10 cellular contexts compared by ENCODE assay signal in the genomic region with DNA sequence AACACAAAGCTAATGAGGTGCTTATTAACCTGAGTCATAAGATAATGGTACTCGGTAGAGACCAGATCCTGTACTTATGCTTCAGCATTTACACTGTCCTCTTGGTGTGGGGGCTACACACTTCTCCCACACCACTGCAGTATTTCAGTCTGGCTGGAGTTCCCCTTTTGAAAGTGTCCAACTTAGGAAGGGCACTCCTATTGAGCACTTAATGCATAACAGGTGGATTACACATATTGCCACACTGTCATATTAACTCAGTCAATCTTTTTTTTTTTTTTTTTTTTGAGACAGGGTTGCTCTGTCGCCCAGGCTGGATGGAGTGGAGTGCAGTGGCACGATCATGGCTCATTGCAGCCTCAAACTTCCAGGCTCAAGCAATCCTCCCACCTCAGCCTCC. TPM values are rescaled to one million over a fixed set of nuclear protein-coding genes. Genes with fewer than 3 reads are reported as not detected.
DNase-seq lines count a peak whose midpoint lies in the region; ATAC-seq and TF ChIP-seq lines count a peak whose summit lies in the region.
"Had no signal": no experiment of that assay in that cellular context is flagged by ENCODE, and none has a peak within 500 bp of the region (broad histone marks: within the 10 kb centered on the region; RNA-seq: fewer than 3 reads in every experiment).

No MANE protein-coding gene starts in this region.

- whole genome bisulfite sequencing in hepatocyte (ENCODE audit: low lambda C conversion rate, missing lambda C conversion rate) = 80% methylated on average over 3 of the region's 3 CpGs

- H4K20me1 ChIP-seq in hepatocyte (ENCODE audit: insufficient read depth, poor library complexity, severe bottlenecking) = no peaks in the 10 kb centered on the region

- ATAC-seq in SK-N-SH treated with all-trans-retinoic acid at 6 μM for 48 hours (peak; percentile 15), HG03432 (IDR thresholded peaks at IDR 0.05; ENCODE audit: unreplicated experiment) (no peak)

- no peak for DNase-seq in CD8-positive, alpha-beta memory T cell
- DNase-seq in HFF-Myc (ENCODE audit: extremely low read depth, low read depth) (no peak), hepatocyte (ENCODE audit: low spot score) (no peak), occipital lobe (lab: John Stamatoyannopoulos, UW) (no peak), uterus (no peak), DMS114 treated with DMSO at 0.1 percent for 48 hours (lab: John Stamatoyannopoulos, UW; ENCODE audit: unreplicated experiment) (no peak)

- H3K27ac ChIP-seq in CD8-positive, alpha-beta memory T cell (ENCODE audit: low read depth, low read length) = no peak overlapping the region
- H3K27ac ChIP-seq in hepatocyte (no peak overlapping the region), uterus (no peak overlapping the region)

- H3K27me3 ChIP-seq in CD8-positive, alpha-beta memory T cell (ENCODE audit: insufficient read depth, low read length, poor library complexity, severe bottlenecking) = no peaks in the 10 kb centered on the region
- H3K27me3 ChIP-seq in hepatocyte = no peaks in the 10 kb centered on the region
- H3K27me3 ChIP-seq in uterus = no peaks in the 10 kb centered on the region

- H2AFZ ChIP-seq in hepatocyte = no peak overlapping the region

- CTCF ChIA-PET in CD8-positive, alpha-beta memory T cell (lab: Charles Lee) = interaction anchor here (1.3 to 2.2 kb wide), 3 partner anchors 14 to 154 kb away, joined by 4 to 11 read pairs (median 5); no protein-coding TSS in a partner anchor

- H3K9me2 ChIP-seq in hepatocyte (replicated peaks; ENCODE audit: insufficient read depth) = no peaks in the 10 kb centered on the region

- no peak overlapping the region for H3K4me3 ChIP-seq in CD8-positive, alpha-beta memory T cell (ENCODE audit: low read length)
- H3K4me3 ChIP-seq in HFF-Myc (replicated peaks; ENCODE audit: low read depth, low read length) (peak overlapping the region; percentile 74), hepatocyte (no peak overlapping the region), uterus (no peak overlapping the region)

- intact Hi-C loops in uterus (cut with DNase I; ENCODE audit: low total_unique reads) = loop anchor here (10.0 kb wide), 1 partner anchor 145 kb away; no protein-coding TSS in a partner anchor

- peaks cover 21% of the 10 kb centered on the region for H3K79me2 ChIP-seq in hepatocyte

- POLR2A ChIA-PET in CD8-positive, alpha-beta memory T cell (lab: Charles Lee) = interaction anchor here (1.2 to 1.5 kb wide), 2 partner anchors 9 to 99 kb away, joined by 3 to 5 read pairs; partner anchors contain the start of genes MEF2D and NAXE

- TF ChIP-seq CTCF in HFF-Myc (IDR thresholded peaks at IDR 0.05; ENCODE audit: low read depth, low read length, missing control alignments) (no peak), hepatocyte (IDR thresholded peaks at IDR 0.05; ENCODE audit: poor library complexity) (no peak), uterus (IDR thresholded peaks at IDR 0.05) (no peak)

- H3K9me3 Mint-ChIP-seq in CD8-positive, alpha-beta memory T cell = no peaks in the 10 kb centered on the region

- peaks cover 0 to 53% (median 7%) of the 10 kb centered on the region in 3 donors for H3K36me3 Mint-ChIP-seq in CD8-positive, alpha-beta memory T cell

- H3K4me1 Mint-ChIP-seq in CD8-positive, alpha-beta memory T cell = peaks cover 36 to 40% (median 39%) of the 10 kb centered on the region in 3 donors

- peaks cover 24% of the 10 kb centered on the region for H3K36me3 ChIP-seq in CD8-positive, alpha-beta memory T cell (ENCODE audit: insufficient read depth, low read length)
- no peaks in the 10 kb centered on the region for H3K36me3 ChIP-seq in hepatocyte (replicated peaks; ENCODE audit: insufficient read depth, low read depth)
- H3K36me3 ChIP-seq in uterus = no peaks in the 10 kb centered on the region

- no peak for TF ChIP-seq POLR2A in uterus (IDR thresholded peaks at IDR 0.05)

- peak overlapping the region; percentile 85 for H3K4me2 ChIP-seq in hepatocyte

- H3K27me3 Mint-ChIP-seq in CD8-positive, alpha-beta memory T cell = no peaks in the 10 kb centered on the region

- H3K27ac Mint-ChIP-seq in CD8-positive, alpha-beta memory T cell = peak overlapping the region in 6 of 8 donors; percentile 64 to 100 (median 98)

- H3K9me3 ChIP-seq in CD8-positive, alpha-beta memory T cell (ENCODE audit: low read length) = no peaks in the 10 kb centered on the region
- H3K9me3 ChIP-seq in hepatocyte (ENCODE audit: low read depth) (no peaks in the 10 kb centered on the region), uterus (no peaks in the 10 kb centered on the region)

- peak overlapping the region in 6 of 7 donors; percentile 84 to 100 (median 96) for H3K4me3 Mint-ChIP-seq in CD8-positive, alpha-beta memory T cell

- peaks cover 32% of the 10 kb centered on the region for H3K4me1 ChIP-seq in CD8-positive, alpha-beta memory T cell (ENCODE audit: insufficient read depth, low read length)
- peaks cover 9% of the 10 kb centered on the region for H3K4me1 ChIP-seq in hepatocyte (ENCODE audit: insufficient read depth)
- H3K4me1 ChIP-seq in uterus = peaks cover 0 to 11% of the 10 kb centered on the region in 2 donors

TF ChIP-seq in SK-N-SH treated with all-trans-retinoic acid at 6 μM for 48 hours, 23 proteins besides CTCF, POLR2A, EP300 and RAD21:
- TF ChIP-seq BACH2 (CRISPR knock-in tag; IDR thresholded peaks at IDR 0.05; ENCODE audit: borderline replicate concordance) = no peak

RNA-seq across cellular contexts. Expression of gene GPATCH4, which starts 1.5 kb away (rescaled TPM):
- 100 to 1,000 TPM; 123 to 131 TPM for total RNA-seq in CD8-positive, alpha-beta memory T cell
- polyA plus RNA-seq in CD8-positive, alpha-beta memory T cell = 58.7 TPM
- total RNA-seq in hepatocyte (5.6 and 17.4 TPM in 2 replicates), occipital lobe (10.3 TPM), uterus (10 to 100 TPM in 3 of 4 donors, 1 to 10 TPM in 1; 2.3 to 31.6 (median 19.8) TPM)
- polyA plus RNA-seq in hepatocyte = 28.3 and 28.6 TPM in 2 replicates

RNA-seq across cellular contexts. Expression of gene NAXE, which starts 8.2 kb away (rescaled TPM):
- 10 to 100 TPM; 63.0 to 69.1 TPM for total RNA-seq in CD8-positive, alpha-beta memory T cell
- polyA plus RNA-seq in CD8-positive, alpha-beta memory T cell = 113 TPM
- total RNA-seq in hepatocyte (94.2 and 117 TPM in 2 replicates), occipital lobe (26.5 TPM), uterus (10 to 100 TPM; 39.5 to 74.4 (median 52.2) TPM)
- 198 and 218 TPM in 2 replicates for polyA plus RNA-seq in hepatocyte

RNA-seq across cellular contexts. Expression of gene HAPLN2, which starts 19.4 kb away (rescaled TPM):
- not detected for total RNA-seq in CD8-positive, alpha-beta memory T cell
- not detected for polyA plus RNA-seq in CD8-positive, alpha-beta memory T cell
- total RNA-seq in hepatocyte (not detected in 2 replicates), occipital lobe (not detected), uterus (1 to 10 TPM in 1 of 4 donors, under 1 TPM in 1, not detected in 2; 0.77 to 3.9 TPM)
- not detected in 2 replicates for polyA plus RNA-seq in hepatocyte
- total RNA-seq: SK-MEL-5 had no signal

RNA-seq across cellular contexts. Expression of gene TTC24, which starts 20.3 kb away (rescaled TPM):
- total RNA-seq in CD8-positive, alpha-beta memory T cell = 1 to 10 TPM; 7.3 to 7.4 TPM
- polyA plus RNA-seq in CD8-positive, alpha-beta memory T cell = 2.3 TPM
- not detected in 2 replicates for total RNA-seq in hepatocyte
- not detected in 2 replicates for polyA plus RNA-seq in hepatocyte
- total RNA-seq in occipital lobe = not detected
- not detected for total RNA-seq in uterus
- total RNA-seq: SK-MEL-5, skeletal muscle tissue had no signal

RNA-seq across cellular contexts. Expression of gene IQGAP3, which starts 27.4 kb away (rescaled TPM):
- 1 to 10 TPM; 4.4 to 4.7 TPM for total RNA-seq in CD8-positive, alpha-beta memory T cell
- polyA plus RNA-seq in CD8-positive, alpha-beta memory T cell = not detected
- total RNA-seq in hepatocyte (4.2 and 5.2 TPM in 2 replicates), occipital lobe (1.1 TPM), uterus (10 to 100 TPM in 1 of 4 donors, under 1 TPM in 1, not detected in 2; 0.09 to 13.2 TPM)
- 3.1 and 5.7 TPM in 2 replicates for polyA plus RNA-seq in hepatocyte
